In the genomic region with DNA sequence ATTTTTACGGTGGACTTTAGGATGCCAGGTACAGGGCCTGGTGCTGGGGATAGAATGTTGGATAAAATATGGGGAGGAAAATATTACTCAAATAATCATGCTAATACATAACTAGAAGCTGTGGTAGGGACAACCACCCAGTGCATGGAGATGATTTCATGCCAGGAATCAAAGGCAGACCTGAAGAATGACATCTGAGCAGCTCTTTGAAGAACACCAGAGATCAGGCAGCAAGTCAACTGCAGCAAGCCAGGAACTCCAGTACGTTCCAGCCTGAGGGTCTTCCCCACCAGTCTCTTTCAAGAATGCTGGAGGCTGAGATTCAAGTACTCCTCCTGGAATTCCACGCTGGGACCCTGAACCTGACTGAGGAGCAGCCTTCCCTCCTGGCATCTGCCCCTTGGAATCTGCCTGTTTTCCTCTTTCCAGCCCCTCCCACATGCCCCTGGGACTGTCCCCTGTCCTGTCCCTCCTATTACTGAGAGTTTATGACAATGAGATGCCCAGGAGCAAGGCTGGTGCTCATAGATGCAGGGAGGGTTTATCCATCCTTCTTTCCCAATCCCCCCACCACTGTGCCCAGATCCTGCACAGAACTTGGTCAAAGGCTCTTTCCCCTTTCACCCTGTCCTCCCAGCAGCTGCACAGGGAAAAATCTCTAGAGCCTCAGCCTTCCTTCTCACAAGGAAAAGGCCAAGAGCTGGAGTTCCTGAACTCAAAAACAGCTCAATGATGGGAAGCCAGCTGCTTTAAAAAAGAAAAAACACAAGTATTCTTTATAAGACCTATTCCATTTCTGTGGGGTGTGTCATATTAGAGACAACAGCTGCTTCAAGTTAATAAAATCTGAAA, we compare ENCODE assay signal across 15 cellular contexts.
DNase-seq lines count a peak whose midpoint lies in the region; ATAC-seq and TF ChIP-seq lines count a peak whose summit lies in the region.
"Had no signal": no experiment of that assay in that cellular context is flagged by ENCODE, and none has a peak within 500 bp of the region (broad histone marks: within the 10 kb centered on the region; RNA-seq: fewer than 3 reads in every experiment).

No MANE protein-coding gene starts in this region.

- H3K4me1 ChIP-seq in H9 (ENCODE audit: insufficient read depth, low read length) (peaks cover 10% of the 10 kb centered on the region), esophagus squamous epithelium (peaks cover 0 to 56% (median 6%) of the 10 kb centered on the region in 3 donors), muscle layer of colon (ENCODE audit: insufficient read depth, low read length) (peaks cover 81% of the 10 kb centered on the region), stomach smooth muscle (ENCODE audit: control insufficient read depth, insufficient read depth, low read length) (peaks cover 52% of the 10 kb centered on the region), lower lobe of right lung (peaks cover 6% of the 10 kb centered on the region)

- H3T11ph ChIP-seq in H9 (ENCODE audit: low read length), result no peak overlapping the region

- TF ChIP-seq CTCF in H9 (conservative IDR thresholded peaks at IDR 0.05), result no peak
- no peak for TF ChIP-seq CTCF in esophagus squamous epithelium (IDR thresholded peaks at IDR 0.05)
- TF ChIP-seq CTCF in lower lobe of right lung (IDR thresholded peaks at IDR 0.05), result no peak

- no peak overlapping the region for H3K4me3 Mint-ChIP-seq in H9
- H3K4me3 Mint-ChIP-seq: activated naive CD4-positive, alpha-beta T cell treated with anti-CD3 and anti-CD28 coated beads, Interleukin-2, amount 50 U/mL, for 24 hours had no signal

- H3K27me3 ChIP-seq in H9 (ENCODE audit: insufficient read depth, low read length), result peaks cover 10% of the 10 kb centered on the region; the same call in 1 of the 2 replicates
- H3K27me3 ChIP-seq in esophagus squamous epithelium, result no peaks in the 10 kb centered on the region
- H3K27me3 ChIP-seq in muscle layer of colon (ENCODE audit: control insufficient read depth in 1 of 2, insufficient read depth in 2 of 2, low read length in 2 of 2), result no peaks in the 10 kb centered on the region
- no peaks in the 10 kb centered on the region for H3K27me3 ChIP-seq in stomach smooth muscle (ENCODE audit: control insufficient read depth in 1 of 2, insufficient read depth in 2 of 2, low read length in 2 of 2)
- no peaks in the 10 kb centered on the region for H3K27me3 ChIP-seq in lower lobe of right lung (ENCODE audit: low read depth)
- H3K27me3 ChIP-seq: cardiac muscle cell had no signal

- no peak overlapping the region for H4K8ac ChIP-seq in H9 (replicated peaks; ENCODE audit: insufficient read length, low read depth, low read length)

- H3K27ac Mint-ChIP-seq in H9, result no peak overlapping the region
- H3K27ac Mint-ChIP-seq: activated naive CD4-positive, alpha-beta T cell treated with anti-CD3 and anti-CD28 coated beads, Interleukin-2, amount 50 U/mL, for 24 hours had no signal

- H3K9me3 ChIP-seq in H9 (ENCODE audit: control insufficient read depth, low read depth, low read length) (no peaks in the 10 kb centered on the region), esophagus squamous epithelium (no peaks in the 10 kb centered on the region), muscle layer of colon (ENCODE audit: low read length) (no peaks in the 10 kb centered on the region), stomach smooth muscle (ENCODE audit: control insufficient read depth in 2 of 2, low read length in 2 of 2) (no peaks in the 10 kb centered on the region), lower lobe of right lung (no peaks in the 10 kb centered on the region)

- H3K36me3 Mint-ChIP-seq in H9 (ENCODE audit: insufficient read depth in 1 of 3, low read depth in 3 of 3), result no peaks in the 10 kb centered on the region; a peak in 1 of 7 replicates
- H3K36me3 Mint-ChIP-seq: activated naive CD4-positive, alpha-beta T cell treated with anti-CD3 and anti-CD28 coated beads, Interleukin-2, amount 50 U/mL, for 24 hours had no signal

- H3K79me2 ChIP-seq in H9 (ENCODE audit: insufficient read depth, low read length), result no peaks in the 10 kb centered on the region

- H3K9ac ChIP-seq in H9 (ENCODE audit: extremely low read depth, insufficient read length, low read length) (no peak overlapping the region), muscle layer of colon (ENCODE audit: low read length) (no peak overlapping the region), stomach smooth muscle (ENCODE audit: low read length in 2 of 2) (peak overlapping the region; percentile 2 to 36)

- H2AFZ ChIP-seq in H9 (ENCODE audit: low read length), result no peak overlapping the region

- TF ChIP-seq POLR2A in esophagus squamous epithelium (IDR thresholded peaks at IDR 0.05), result no peak

- no peak overlapping the region for H4K5ac ChIP-seq in H9 (ENCODE audit: insufficient read length, low read depth, low read length)

- H3K23ac ChIP-seq in H9 (ENCODE audit: insufficient read length, low read depth, low read length), result no peak overlapping the region

- no peak overlapping the region for H3K14ac ChIP-seq in H9 (ENCODE audit: insufficient read depth, low read length)

- peaks cover 50% of the 10 kb centered on the region for H3K27me3 Mint-ChIP-seq in H9 (ENCODE audit: low read depth)

- no peak overlapping the region for H3K56ac ChIP-seq in H9 (ENCODE audit: insufficient read length, low read depth, low read length)

- ATAC-seq in HG03139 (IDR thresholded peaks at IDR 0.05; ENCODE audit: unreplicated experiment) (no peak), lower lobe of right lung (no peak), GM18873 (IDR thresholded peaks at IDR 0.05; ENCODE audit: low FRiP score, unreplicated experiment) (no peak)
- ATAC-seq: HCT116 had no signal

- no peak overlapping the region for H4K91ac ChIP-seq in H9 (ENCODE audit: insufficient read length, low read depth, low read length)

- no peak overlapping the region for H3K4me3 ChIP-seq in esophagus squamous epithelium
- peak overlapping the region in 1 of 2 donors; percentile 20 for H3K4me3 ChIP-seq in muscle layer of colon (ENCODE audit: low read depth in 1 of 2, low read length in 2 of 2)
- peak overlapping the region in 1 of 2 donors; percentile 54 for H3K4me3 ChIP-seq in stomach smooth muscle (ENCODE audit: low read length in 2 of 2)
- H3K4me3 ChIP-seq in lower lobe of right lung, result no peak overlapping the region
- H3K4me3 ChIP-seq: cardiac muscle cell had no signal

- no peak overlapping the region for H2BK120ac ChIP-seq in H9 (ENCODE audit: low read depth, low read length, poor library complexity, severe bottlenecking)

- no CpG with 5 or more reads among the region's 3 CpGs for WGBS in H9 (ENCODE audit: extremely low coverage, insufficient read length, low lambda C conversion rate)
- 61 to 73% methylated on average over 3 of the region's 3 CpGs for WGBS in esophagus squamous epithelium, 2 donors

- intact Hi-C loops in esophagus squamous epithelium (cut with DNase I) (no loop called here), lower lobe of right lung (cut with DNase I) (no loop called here)

- no peak overlapping the region for H3K4me2 ChIP-seq in H9 (ENCODE audit: insufficient read depth, insufficient read length, low read length)

- H3K36me3 ChIP-seq in esophagus squamous epithelium (no peaks in the 10 kb centered on the region), muscle layer of colon (ENCODE audit: insufficient read depth, low read length) (peaks cover 5% of the 10 kb centered on the region), stomach smooth muscle (ENCODE audit: control insufficient read depth in 2 of 2, insufficient read depth in 2 of 2, low read length in 2 of 2) (no peaks in the 10 kb centered on the region), lower lobe of right lung (no peaks in the 10 kb centered on the region)
- H3K36me3 ChIP-seq: cardiac muscle cell had no signal

- H3K4ac ChIP-seq in H9 (ENCODE audit: low read depth, low read length), result no peak overlapping the region

- no peak overlapping the region for H2BK5ac ChIP-seq in H9 (ENCODE audit: insufficient read length, low read length)

- no peak overlapping the region for H2BK12ac ChIP-seq in H9 (ENCODE audit: insufficient read length, low read depth, low read length)

- peaks cover 34 to 40% of the 10 kb centered on the region in 2 experiments for H3K4me1 Mint-ChIP-seq in H9
- H3K4me1 Mint-ChIP-seq: activated naive CD4-positive, alpha-beta T cell treated with anti-CD3 and anti-CD28 coated beads, Interleukin-2, amount 50 U/mL, for 24 hours had no signal

- no peak overlapping the region for H2BK15ac ChIP-seq in H9 (ENCODE audit: low read depth, low read length)

- DNase-seq in H9, result peak; percentile 55
- DNase-seq in esophagus squamous epithelium (lab: John Stamatoyannopoulos, UW), result no peak
- no peak for DNase-seq in lower lobe of right lung
- no peak for DNase-seq in NCI-H82 treated with DMSO at 0.1 percent for 48 hours (lab: John Stamatoyannopoulos, UW; ENCODE audit: unreplicated experiment)
- DNase-seq: DMS 273 treated with DMSO at 0.1 percent for 48 hours, NCI-H1930, NCI-H524, small intestine had no signal

- H2BK20ac ChIP-seq in H9 (ENCODE audit: low read depth, low read length, poor library complexity, severe bottlenecking), result no peak overlapping the region

- H3K79me1 ChIP-seq in H9 (ENCODE audit: insufficient read depth, low read depth, low read length, poor library complexity, severe bottlenecking), result peaks cover 3% of the 10 kb centered on the region

- no peaks in the 10 kb centered on the region for H4K20me1 ChIP-seq in H9 (ENCODE audit: control insufficient read depth, insufficient read depth, insufficient read length)

- H3K18ac ChIP-seq in H9 (ENCODE audit: insufficient read length, low read depth, low read length), result no peak overlapping the region

- H3K9me3 Mint-ChIP-seq in H9, result no peaks in the 10 kb centered on the region
- H3K9me3 Mint-ChIP-seq: activated naive CD4-positive, alpha-beta T cell treated with anti-CD3 and anti-CD28 coated beads, Interleukin-2, amount 50 U/mL, for 24 hours had no signal

- H2AK5ac ChIP-seq in H9 (ENCODE audit: insufficient read length, low read length), result no peak overlapping the region

- no peaks in the 10 kb centered on the region for H3K23me2 ChIP-seq in H9 (ENCODE audit: insufficient read length, low read depth, low read length, poor library complexity, severe bottlenecking)

- H3K27ac ChIP-seq in H9 (ENCODE audit: insufficient read length, low read depth, low read length) (no peak overlapping the region), esophagus squamous epithelium (peak overlapping the region in 3 of 4 donors; percentile 41 to 74 (median 57)), muscle layer of colon (ENCODE audit: low read depth, low read length) (peak overlapping the region; percentile 90), stomach smooth muscle (ENCODE audit: low read length) (peak overlapping the region; percentile 62), lower lobe of right lung (no peak overlapping the region)
- H3K27ac ChIP-seq: cardiac muscle cell had no signal

Comparison
In these comparisons a context has a peak if more than half of its experiments do, and no peak if none do; other contexts are left out.
1. H3K27ac ChIP-seq: peak in esophagus squamous epithelium (3 of 4), muscle layer of colon (single experiment) and stomach smooth muscle (single experiment); none in H9 (single experiment) and lower lobe of right lung (single experiment).
2. H3K9ac ChIP-seq: peak in stomach smooth muscle (2 of 2); none in H9 (single experiment) and muscle layer of colon (single experiment).